ENCODE assay signal across 1 cellular context in genomic region chr2:13413989-13414388, GRCh38.
TF ChIP-seq lines count a peak whose summit lies in the region.

No MANE protein-coding gene starts in this region.

TF ChIP-seq in SK-N-SH, 30 proteins besides CTCF, POLR2A, EP300 and RAD21 (continued from another document):
- TF ChIP-seq FOXJ3 (CRISPR knock-in tag; IDR thresholded peaks at IDR 0.05) (no peak), EZH2phosphoT487 (IDR thresholded peaks at IDR 0.05; ENCODE audit: borderline replicate concordance, low read depth) (no peak), TCF12 (IDR thresholded peaks at IDR 0.05) (no peak), NRF1 (IDR thresholded peaks at IDR 0.05; ENCODE audit: low read depth, low read length) (no peak), RCOR1 (IDR thresholded peaks at IDR 0.05; ENCODE audit: low read length) (no peak), TAF1 (IDR thresholded peaks at IDR 0.05; ENCODE audit: borderline replicate concordance, low read depth, low read length) (no peak), MEF2A (IDR thresholded peaks at IDR 0.05; ENCODE audit: borderline replicate concordance, low read depth) (no peak), CHD2 (IDR thresholded peaks at IDR 0.05; ENCODE audit: low read length, partially characterized antibody) (no peak)
- TF ChIP-seq, protein P1, sequence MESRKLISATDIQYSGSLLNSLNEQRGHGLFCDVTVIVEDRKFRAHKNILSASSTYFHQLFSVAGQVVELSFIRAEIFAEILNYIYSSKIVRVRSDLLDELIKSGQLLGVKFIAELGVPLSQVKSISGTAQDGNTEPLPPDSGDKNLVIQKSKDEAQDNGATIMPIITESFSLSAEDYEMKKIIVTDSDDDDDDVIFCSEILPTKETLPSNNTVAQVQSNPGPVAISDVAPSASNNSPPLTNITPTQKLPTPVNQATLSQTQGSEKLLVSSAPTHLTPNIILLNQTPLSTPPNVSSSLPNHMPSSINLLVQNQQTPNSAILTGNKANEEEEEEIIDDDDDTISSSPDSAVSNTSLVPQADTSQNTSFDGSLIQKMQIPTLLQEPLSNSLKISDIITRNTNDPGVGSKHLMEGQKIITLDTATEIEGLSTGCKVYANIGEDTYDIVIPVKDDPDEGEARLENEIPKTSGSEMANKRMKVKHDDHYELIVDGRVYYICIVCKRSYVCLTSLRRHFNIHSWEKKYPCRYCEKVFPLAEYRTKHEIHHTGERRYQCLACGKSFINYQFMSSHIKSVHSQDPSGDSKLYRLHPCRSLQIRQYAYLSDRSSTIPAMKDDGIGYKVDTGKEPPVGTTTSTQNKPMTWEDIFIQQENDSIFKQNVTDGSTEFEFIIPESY (IDR thresholded peaks at IDR 0.05; ENCODE audit: borderline replicate concordance, low read depth): no peak
